In the genomic region with DNA sequence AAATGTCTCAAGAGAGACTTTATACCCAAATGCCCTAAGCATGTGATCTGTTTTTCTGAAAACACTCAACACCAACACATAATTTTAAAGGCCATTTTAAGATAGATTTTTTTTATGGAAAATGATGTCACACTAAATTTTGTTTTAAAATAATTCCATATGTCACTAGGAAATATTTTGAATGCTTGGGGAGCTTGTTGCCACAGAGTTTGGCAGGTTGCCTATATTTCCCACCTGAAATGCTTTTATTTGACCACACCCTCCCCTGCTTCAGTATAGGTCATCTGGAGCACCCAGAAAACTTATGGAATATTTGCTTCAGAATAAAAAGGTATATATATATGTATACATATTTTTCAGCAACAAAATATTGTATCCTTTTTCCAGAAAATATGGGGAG, we compare ENCODE assay signal across 23 cellular contexts.
"Had no signal": no experiment of that assay in that cellular context is flagged by ENCODE, and none has a peak within 500 bp of the region (broad histone marks: within the 10 kb centered on the region; RNA-seq: fewer than 3 reads in every experiment).

No MANE protein-coding gene starts in this region.

- H3K9me3 Mint-ChIP-seq: activated naive CD8-positive, alpha-beta T cell treated with anti-CD3 and anti-CD28 coated beads for 36 hours had no signal

- H3K4me3 Mint-ChIP-seq: activated CD8-positive, alpha-beta T cell treated with anti-CD3 and anti-CD28 coated beads, Interleukin-2, amount 10 ng/mL, durations not matched to agents 7 days and 5 days; activated naive CD8-positive, alpha-beta T cell treated with anti-CD3 and anti-CD28 coated beads for 36 hours had no signal

- DNase-seq: activated CD4-positive, alpha-beta T cell treated with anti-CD3 and anti-CD28 coated beads for 48 hours; activated CD4-positive, alpha-beta T cell treated with anti-CD3 and anti-CD28 coated beads, Interleukin-2, amount 50 U/mL, for 4 hours; activated CD4-positive, CD25-positive, alpha-beta regulatory T cell treated with anti-CD3 and anti-CD28 coated beads, Interleukin-2, amount 50 U/mL, for 72 hours; activated CD8-positive, alpha-beta memory T cell treated with anti-CD3 and anti-CD28 coated beads, Interleukin-2, amount 50 U/mL, for 48 hours; activated CD8-positive, alpha-beta T cell treated with anti-CD3 and anti-CD28 coated beads, Interleukin-2, amount 10 ng/mL, durations not matched to agents 7 days and 5 days; activated effector memory CD4-positive, alpha-beta T cell treated with anti-CD3 and anti-CD28 coated beads, Interleukin-2, amount 50 U/mL, for 16 hours; activated naive CD4-positive, alpha-beta T cell treated with Interleukin-2 at 50 U/mL for 16 hours; activated naive CD8-positive, alpha-beta T cell treated with anti-CD3 and anti-CD28 coated beads for 36 hours; adrenal gland; colonic mucosa; IMR-90; KG1; NCI-H1092; NCI-H1417; NCI-H1694 treated with DMSO at 0.1 percent for 48 hours; NCI-H2029 treated with DMSO at 0.1 percent for 48 hours; NCI-H446; NCI-H524; NCI-H82; Peyer's patch; Right ventricle myocardium superior; SW 1271 had no signal

- ATAC-seq: activated CD8-positive, alpha-beta T cell treated with anti-CD3 and anti-CD28 coated beads, Interleukin-2, amount 10 ng/mL, durations not matched to agents 7 days and 5 days; SK-N-SH treated with all-trans-retinoic acid at 6 μM for 48 hours had no signal

- H3K27ac Mint-ChIP-seq: activated naive CD8-positive, alpha-beta T cell treated with anti-CD3 and anti-CD28 coated beads for 36 hours had no signal

- H3K36me3 Mint-ChIP-seq: activated naive CD8-positive, alpha-beta T cell treated with anti-CD3 and anti-CD28 coated beads for 36 hours had no signal
